ENCODE assay signal across 10 cellular contexts in the genomic region with DNA sequence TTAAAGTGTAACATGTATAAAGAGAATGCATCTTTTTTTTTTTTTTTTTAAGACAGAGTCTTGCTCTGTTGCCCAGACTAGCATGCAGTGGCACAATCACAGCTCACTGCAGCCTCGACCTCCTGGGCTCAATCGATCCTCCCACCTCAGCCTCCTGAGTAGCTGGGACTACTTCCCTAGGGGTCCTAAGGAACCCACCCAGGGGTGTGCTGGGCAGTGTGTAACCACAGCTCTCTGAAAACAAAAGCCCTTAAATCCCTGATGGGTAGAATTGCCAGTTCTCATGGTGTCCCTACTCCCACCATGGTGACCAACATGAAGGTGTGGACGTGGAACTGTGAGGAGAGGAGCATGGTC.
DNase-seq lines count a peak whose midpoint lies in the region; ATAC-seq and TF ChIP-seq lines count a peak whose summit lies in the region.
"Had no signal": no experiment of that assay in that cellular context is flagged by ENCODE, and none has a peak within 500 bp of the region (broad histone marks: within the 10 kb centered on the region; RNA-seq: fewer than 3 reads in every experiment).

No MANE protein-coding gene starts in this region.

- intact Hi-C loops in IMR-90 (cut with micrococcal nuclease) (no loop called here), PC-9 (cut with micrococcal nuclease; ENCODE audit: unreplicated experiment) (no loop called here)

- no peaks in the 10 kb centered on the region for H3K27me3 ChIP-seq in IMR-90 (ENCODE audit: control insufficient read depth, insufficient read depth, low read length)
- H3K27me3 ChIP-seq in PC-9 (ENCODE audit: insufficient read depth, low read depth), result no peaks in the 10 kb centered on the region

- H3K79me1 ChIP-seq in IMR-90 (ENCODE audit: low read depth in 1 of 2, low read length in 2 of 2), result no peaks in the 10 kb centered on the region

- DNase-seq in IMR-90 (no peak), NCI-H446 treated with DMSO at 0.1 percent for 48 hours (lab: John Stamatoyannopoulos, UW) (no peak), PC-9 (no peak), NCI-H1092 (lab: John Stamatoyannopoulos, UW) (no peak)
- DNase-seq: activated gamma-delta T cell had no signal

- dilution Hi-C loops in IMR-90 (cut with HindIII; ENCODE audit: low sequenced_read_pairs, unreplicated experiment), result no loop called here

- no peak overlapping the region for H3K9ac ChIP-seq in IMR-90 (ENCODE audit: low read depth, low read length)

- peaks cover 6% of the 10 kb centered on the region; the same call in 1 of the 2 replicates for H3F3A ChIP-seq in PC-9 (ENCODE audit: insufficient read depth, low read depth)

- no peak overlapping the region for H3K14ac ChIP-seq in IMR-90 (replicated peaks; ENCODE audit: low read depth, low read length)

- 0 out of 2 replicates have a peak overlapping the region, but pooled peaks have one; percentile 11 for H3K4ac ChIP-seq in IMR-90 (ENCODE audit: low read depth, low read length)

- no peak overlapping the region for H3K4me2 ChIP-seq in IMR-90 (ENCODE audit: low read depth, low read length)
- H3K4me2 ChIP-seq in PC-9, result no peak overlapping the region

- ATAC-seq in GM18498 (IDR thresholded peaks at IDR 0.05; ENCODE audit: unreplicated experiment) (peak; percentile 20), GM21529 (IDR thresholded peaks at IDR 0.05; ENCODE audit: unreplicated experiment) (peak; percentile 13), IMR-90 (ENCODE audit: low read depth) (no peak), esophagus mucosa (no peak)
- ATAC-seq: Panc1 had no signal

- H4K91ac ChIP-seq in IMR-90 (ENCODE audit: insufficient read depth, low read depth, low read length), result no peak overlapping the region

- H3K23ac ChIP-seq in IMR-90 (ENCODE audit: low read depth, low read length), result no peak overlapping the region

- H2BK5ac ChIP-seq in IMR-90 (ENCODE audit: low read depth, low read length, poor library complexity, severe bottlenecking), result no peak overlapping the region

- TF ChIP-seq POLR2A in IMR-90 (IDR thresholded peaks at IDR 0.05; ENCODE audit: low read depth, low read length), result no peak

- H4K8ac ChIP-seq in IMR-90 (ENCODE audit: low read depth in 2 of 2, low read length in 2 of 2), result peak overlapping the region in 1 of 2 experiments; percentile 3; a peak in 1 of 4 replicates

- H3K36me3 ChIP-seq in IMR-90 (ENCODE audit: control insufficient read depth, insufficient read depth, low read length), result no peaks in the 10 kb centered on the region
- H3K36me3 ChIP-seq in mesodermal cell (ENCODE audit: control insufficient read depth, insufficient read depth, low read length), result no peaks in the 10 kb centered on the region
- no peaks in the 10 kb centered on the region for H3K36me3 ChIP-seq in PC-9 (ENCODE audit: low read depth)

- no peaks in the 10 kb centered on the region for H3K9me3 ChIP-seq in IMR-90 (ENCODE audit: control insufficient read depth, insufficient read depth, low read length)
- no peaks in the 10 kb centered on the region for H3K9me3 ChIP-seq in mesodermal cell (ENCODE audit: control insufficient read depth, low read length)
- no peaks in the 10 kb centered on the region for H3K9me3 ChIP-seq in PC-9 (ENCODE audit: insufficient read depth, low read depth)

- no peak overlapping the region for H3K27ac ChIP-seq in IMR-90 (ENCODE audit: insufficient read depth, low read length)
- H3K27ac ChIP-seq in mesodermal cell (ENCODE audit: low read depth, low read length, severe bottlenecking), result peak overlapping the region; percentile 6
- no peak overlapping the region for H3K27ac ChIP-seq in PC-9

- peak overlapping the region; percentile 16; the same call in 1 of the 2 replicates for H2BK20ac ChIP-seq in IMR-90 (ENCODE audit: low read depth, low read length)

- no peaks in the 10 kb centered on the region for H3K79me2 ChIP-seq in PC-9 (ENCODE audit: low read depth)

- H3K4me3 ChIP-seq in IMR-90 (ENCODE audit: insufficient read depth, low read depth, low read length) (no peak overlapping the region), mesodermal cell (ENCODE audit: extremely low read depth, insufficient read depth, low read length, poor library complexity, severe bottlenecking) (no peak overlapping the region), PC-9 (no peak overlapping the region)

- H4K20me1 ChIP-seq in IMR-90 (ENCODE audit: insufficient read depth, low read length) (no peaks in the 10 kb centered on the region), PC-9 (ENCODE audit: insufficient read depth) (no peaks in the 10 kb centered on the region)

- no peak overlapping the region for H2AFZ ChIP-seq in IMR-90 (replicated peaks; ENCODE audit: low read length, poor library complexity)
- H2AFZ ChIP-seq in PC-9, result no peak overlapping the region

- H2AK5ac ChIP-seq in IMR-90 (ENCODE audit: low read depth, low read length), result no peak overlapping the region; the same call in 1 of the 2 replicates

- TF ChIP-seq CTCF in IMR-90 (conservative IDR thresholded peaks at IDR 0.05; ENCODE audit: low read depth, low read length) (no peak), PC-9 (conservative IDR thresholded peaks at IDR 0.05) (no peak)

- no CpG with 5 or more reads among the region's 3 CpGs for WGBS in IMR-90 (ENCODE audit: extremely low coverage in 2 of 2, insufficient read length in 1 of 2), 2 experiments
- 80 to 86% methylated on average over 3 of the region's 3 CpGs for WGBS in mesodermal cell (ENCODE audit: insufficient coverage in 2 of 2), 2 experiments

- H2AK9ac ChIP-seq in IMR-90 (replicated peaks; ENCODE audit: low read depth, low read length, poor library complexity), result no peak overlapping the region

- no peak for TF ChIP-seq RAD21 in IMR-90 (IDR thresholded peaks at IDR 0.05; ENCODE audit: low read length)

- H2BK15ac ChIP-seq in IMR-90 (ENCODE audit: low read depth, low read length), result no peak overlapping the region; the same call in 2 of the 3 replicates

- H3K4me1 ChIP-seq in IMR-90 (ENCODE audit: control insufficient read depth, insufficient read depth, low read length) (peaks cover 26% of the 10 kb centered on the region), mesodermal cell (ENCODE audit: control insufficient read depth, insufficient read depth, low read length, poor library complexity, severe bottlenecking) (peaks cover 45% of the 10 kb centered on the region), PC-9 (replicated peaks; ENCODE audit: insufficient read depth) (peaks cover 17% of the 10 kb centered on the region; the same call in 1 of the 2 replicates)

- no peak overlapping the region for H4K5ac ChIP-seq in IMR-90 (ENCODE audit: low read depth, low read length)

- BruUV-seq in IMR-90 (replicated peaks; lab: Mats Ljungman, UMichigan), result no TSS peak
- BruUV-seq in PC-9 (replicated peaks; lab: Mats Ljungman, UMichigan), result no TSS peak

- in situ Hi-C loops in IMR-90 (cut with MboI; ENCODE audit: low sequenced_read_pairs), result no loop called here

- H3K56ac ChIP-seq in IMR-90 (ENCODE audit: extremely low read depth, insufficient read depth, low read length), result no peak overlapping the region

- CTCF ChIA-PET in IMR-90 (lab: Yijun Ruan, JAX) (interaction anchor here (0.6 kb wide), 1 partner anchor 17 kb away, joined by 3 read pairs; no protein-coding TSS in a partner anchor), PC-9 (lab: Charles Lee) (no interaction called here)

- no peak overlapping the region for H3K18ac ChIP-seq in IMR-90 (ENCODE audit: low read depth, low read length)

- peak overlapping the region; percentile 25; the same call in 1 of the 2 replicates for H2BK120ac ChIP-seq in IMR-90 (ENCODE audit: low read depth, low read length)

- POLR2A ChIA-PET in IMR-90 (lab: Charles Lee; ENCODE audit: unreplicated experiment) (no interaction called here), PC-9 (lab: Charles Lee; ENCODE audit: unreplicated experiment) (no interaction called here)

- peaks cover 27% of the 10 kb centered on the region for H3K9me1 ChIP-seq in IMR-90 (ENCODE audit: insufficient read depth, low read length)

- no peaks in the 10 kb centered on the region for H3K9me2 ChIP-seq in PC-9 (ENCODE audit: insufficient read depth)

TF ChIP-seq in IMR-90, 13 proteins besides CTCF, POLR2A, EP300 and RAD21:
- no peak for TF ChIP-seq MAFK (IDR thresholded peaks at IDR 0.05; ENCODE audit: low read depth, low read length)
- TF ChIP-seq, protein P1, sequence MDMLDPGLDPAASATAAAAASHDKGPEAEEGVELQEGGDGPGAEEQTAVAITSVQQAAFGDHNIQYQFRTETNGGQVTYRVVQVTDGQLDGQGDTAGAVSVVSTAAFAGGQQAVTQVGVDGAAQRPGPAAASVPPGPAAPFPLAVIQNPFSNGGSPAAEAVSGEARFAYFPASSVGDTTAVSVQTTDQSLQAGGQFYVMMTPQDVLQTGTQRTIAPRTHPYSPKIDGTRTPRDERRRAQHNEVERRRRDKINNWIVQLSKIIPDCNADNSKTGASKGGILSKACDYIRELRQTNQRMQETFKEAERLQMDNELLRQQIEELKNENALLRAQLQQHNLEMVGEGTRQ (IDR thresholded peaks at IDR 0.05; ENCODE audit: low read depth, low read length), result no peak
- no peak for TF ChIP-seq FOS (IDR thresholded peaks at IDR 0.05; ENCODE audit: low read depth, low read length)
- TF ChIP-seq SMC3 (IDR thresholded peaks at IDR 0.05; ENCODE audit: low read depth, low read length), result no peak
- TF ChIP-seq MXI1 (IDR thresholded peaks at IDR 0.05; ENCODE audit: borderline replicate concordance, low read depth, low read length), result no peak
- no peak for TF ChIP-seq RCOR1 (IDR thresholded peaks at IDR 0.05; ENCODE audit: insufficient replicate concordance, low read length)
- TF ChIP-seq MAZ (IDR thresholded peaks at IDR 0.05; ENCODE audit: borderline replicate concordance, low read depth, low read length), result no peak
- no peak for TF ChIP-seq RFX5 (IDR thresholded peaks at IDR 0.05; ENCODE audit: low read depth, low read length)
- TF ChIP-seq NFE2L2 (IDR thresholded peaks at IDR 0.05; ENCODE audit: low read depth, low read length), result no peak
TF ChIP-seq in IMR-90: peak in this region for 0.

Comparison
In these comparisons a context has a peak if more than half of its experiments do, and no peak if none do; other contexts are left out.
1. ATAC-seq: peak in GM18498 (single experiment) and GM21529 (single experiment); none in IMR-90 (single experiment) and esophagus mucosa (single experiment).